Comparison of ENCODE assay signal across 8 cellular contexts in genomic region chr1:145858937-145859490, GRCh38. TPM values are rescaled to one million over a fixed set of nuclear protein-coding genes. Genes with fewer than 3 reads are reported as not detected.
DNase-seq lines count a peak whose midpoint lies in the region; ATAC-seq and TF ChIP-seq lines count a peak whose summit lies in the region.

PIAS3 (minus strand) TSS chr1:145859081; CDS start chr1:145858990, 91 bp downstream.

- CTCF ChIA-PET in T-cell (lab: Charles Lee), result interaction anchor here (0.5 to 5.0 kb wide), 18 partner anchors 10 to 152 kb away, joined by 3 to 52 read pairs (median 3); partner anchors contain the start of genes NUDT17 (in 2 of the 2), ANKRD35 (in 1 of the 2) and LIX1L (in 1 of the 2)

- peaks cover 18% of the 10 kb centered on the region for H3K36me3 Mint-ChIP-seq in T-cell

- POLR2A ChIA-PET in T-cell (lab: Charles Lee), result interaction anchor here (0.5 to 2.2 kb wide), 9 partner anchors 12 to 193 kb away, joined by 3 to 9 read pairs (median 4); partner anchors contain the start of genes PEX11B (in 2 of the 2), LIX1L (in 1 of the 2), NUDT17 (in 1 of the 2) and RBM8A (in 1 of the 2)

- H3K4me1 Mint-ChIP-seq in T-cell, result peaks cover 12 to 19% (median 18%) of the 10 kb centered on the region in 3 donors

- no peaks in the 10 kb centered on the region for H3K9me3 ChIP-seq in adipocyte (ENCODE audit: control insufficient read depth, low read length)
- H3K9me3 ChIP-seq in cardiac muscle cell (ENCODE audit: low read depth), result no peaks in the 10 kb centered on the region
- H3K9me3 ChIP-seq in transverse colon, result no peaks in the 10 kb centered on the region

- DNase-seq in GM12865 (ENCODE audit: low read depth) (peak; percentile 97), NCI-H1417 (lab: John Stamatoyannopoulos, UW) (peak; percentile 90 to 98 (median 90)), T-cell (peak; percentile 56 to 84 (median 72)), adipocyte (ENCODE audit: low read depth) (peak; percentile 99), cardiac muscle cell (ENCODE audit: low read depth in 1 of 2, low spot score in 1 of 2) (peak; percentile 97 to 98), pons (ENCODE audit: low spot score) (peak; percentile 89), transverse colon (peak; percentile 97)

- in situ Hi-C loops in transverse colon (cut with MboI; ENCODE audit: low pct_ligation_motif_present in 1 of 4, low pct_unique_long_range_greater_than_20kb in 1 of 4, low sequenced_read_pairs in 3 of 4), result no loop called here

- peak within 1 kb of the TSS; percentile 84 to 90 for H3K27ac Mint-ChIP-seq in T-cell

- no peaks in the 10 kb centered on the region for H3K9me3 Mint-ChIP-seq in T-cell

- peak; percentile 81 for TF ChIP-seq POLR2A in transverse colon (IDR thresholded peaks at IDR 0.05)

- H3K27me3 ChIP-seq in adipocyte (replicated peaks; ENCODE audit: control insufficient read depth, insufficient read depth, low read length) (no peaks in the 10 kb centered on the region), cardiac muscle cell (no peaks in the 10 kb centered on the region), transverse colon (no peaks in the 10 kb centered on the region)

- no peak for TF ChIP-seq CTCF in GM12865 (IDR thresholded peaks at IDR 0.05; ENCODE audit: insufficient read depth, low read depth, low read length, missing control alignments)
- TF ChIP-seq CTCF in cardiac muscle cell (IDR thresholded peaks at IDR 0.05; ENCODE audit: low read depth, low read length), result no peak
- no peak for TF ChIP-seq CTCF in transverse colon (IDR thresholded peaks at IDR 0.05)

- WGBS in transverse colon (ENCODE audit: low coverage in 1 of 2), 2 donors, result 2% methylated on average over 31 of the region's 36 CpGs; no CpG with 5 or more reads in 1 of the 2 donors

- ATAC-seq in HG02759 (IDR thresholded peaks at IDR 0.05; ENCODE audit: unreplicated experiment) (peak; percentile 90), T-cell (replicated peaks in 1 of 4) (peak; percentile 86 to 89 (median 87))

- H3K4me3 ChIP-seq in GM12865 (ENCODE audit: low read depth, low read length) (peak within 1 kb of the TSS; percentile 62), adipocyte (ENCODE audit: low read length) (peak within 1 kb of the TSS; percentile 97), cardiac muscle cell (peak within 1 kb of the TSS; percentile 73), transverse colon (peak within 1 kb of the TSS; percentile 64 to 89 (median 80))

- H3K4me1 ChIP-seq in adipocyte (ENCODE audit: control insufficient read depth, insufficient read depth, low read length) (peaks cover 26% of the 10 kb centered on the region), cardiac muscle cell (ENCODE audit: low read depth) (no peaks in the 10 kb centered on the region), transverse colon (peaks cover 6 to 17% (median 13%) of the 10 kb centered on the region in 4 donors)

- peak within 1 kb of the TSS; percentile 92 to 96 (median 94) for H3K4me3 Mint-ChIP-seq in T-cell

- intact Hi-C loops in transverse colon (cut with DNase I; ENCODE audit: low total_unique reads), result no loop called here

- H3K27ac ChIP-seq in cardiac muscle cell (peak within 1 kb of the TSS; percentile 82), transverse colon (peak within 1 kb of the TSS; percentile 90 to 94 (median 92))

- peaks cover 26% of the 10 kb centered on the region for H3K36me3 ChIP-seq in adipocyte (ENCODE audit: control insufficient read depth, insufficient read depth, low read length, severe bottlenecking)
- H3K36me3 ChIP-seq in cardiac muscle cell, result peaks cover 11% of the 10 kb centered on the region
- peaks cover 0 to 16% (median 4%) of the 10 kb centered on the region in 4 donors for H3K36me3 ChIP-seq in transverse colon

- TF ChIP-seq EP300 in transverse colon (IDR thresholded peaks at IDR 0.05; ENCODE audit: low read depth), result no peak

- peak within 1 kb of the TSS; percentile 97 for H3K9ac ChIP-seq in adipocyte (ENCODE audit: low read length)

- H3K27me3 Mint-ChIP-seq in T-cell, result no peaks in the 10 kb centered on the region

RNA-seq across cellular contexts. Expression of gene PIAS3, which starts in this region (rescaled TPM):
- total RNA-seq in T-cell (10 to 100 TPM; 22.1 to 28.3 (median 26.8) TPM), cardiac muscle cell (22.2 and 23.7 TPM in 2 replicates), transverse colon (10 to 100 TPM; 10.2 to 71.6 (median 17.8) TPM)
- 40.5 and 61.5 TPM in 2 replicates for polyA plus RNA-seq in cardiac muscle cell

Comparison
In these comparisons a context has a peak if more than half of its experiments do, and no peak if none do; other contexts are left out.
1. Peak in every context shown above with its lines: DNase-seq, ATAC-seq, H3K4me3 ChIP-seq and H3K27ac ChIP-seq.